ENCODE assay signal across 2 cellular contexts in genomic region chr11:8372641-8373381, GRCh38.
TF ChIP-seq lines count a peak whose summit lies in the region.

No MANE protein-coding gene starts in this region.

TF ChIP-seq in H1, 55 proteins besides CTCF, POLR2A, EP300 and RAD21:
- TF ChIP-seq CHD7 (IDR thresholded peaks at IDR 0.05; ENCODE audit: insufficient replicate concordance, low read length) (no peak), MAX (IDR thresholded peaks at IDR 0.05) (no peak), ATF3 (IDR thresholded peaks at IDR 0.05; ENCODE audit: insufficient read depth, low read depth, low read length) (no peak), EZH2 (IDR thresholded peaks at IDR 0.05; ENCODE audit: low read depth, low read length, severe bottlenecking) (no peak), SIN3A (conservative IDR thresholded peaks at IDR 0.05 in 1 of 2, IDR thresholded peaks at IDR 0.05 in 1 of 2; ENCODE audit: low read depth in 1 of 2, low read length in 2 of 2) (no peak), HDAC6 (IDR thresholded peaks at IDR 0.05; ENCODE audit: low read depth, low read length) (no peak), RFX5 (IDR thresholded peaks at IDR 0.05; ENCODE audit: borderline replicate concordance, low read depth, low read length) (no peak), RNF2 (IDR thresholded peaks at IDR 0.05; ENCODE audit: borderline replicate concordance, low read depth, low read length, missing control alignments, poor library complexity, severe bottlenecking) (no peak), SIRT6 (IDR thresholded peaks at IDR 0.05; ENCODE audit: low read length) (no peak), KDM5A (IDR thresholded peaks at IDR 0.05; ENCODE audit: low read length) (no peak), TAF1 (IDR thresholded peaks at IDR 0.05; ENCODE audit: low read depth, low read length) (no peak), CHD2 (IDR thresholded peaks at IDR 0.05; ENCODE audit: low read length) (no peak), NRF1 (IDR thresholded peaks at IDR 0.05; ENCODE audit: low read depth, low read length) (no peak), USF2 (IDR thresholded peaks at IDR 0.05; ENCODE audit: low read length) (no peak), EGR1 (IDR thresholded peaks at IDR 0.05; ENCODE audit: borderline replicate concordance, low read depth, low read length) (no peak)

TF ChIP-seq in HepG2, 621 proteins besides CTCF, POLR2A, EP300 and RAD21 (continued from another document):
- no peak for TF ChIP-seq CBX1 (IDR thresholded peaks at IDR 0.05; ENCODE audit: low read depth)
- TF ChIP-seq PHF20 (CRISPR knock-in tag; IDR thresholded peaks at IDR 0.05): no peak
- TF ChIP-seq ZNF44 (CRISPR knock-in tag; IDR thresholded peaks at IDR 0.05): no peak
- no peak for TF ChIP-seq ZNF138 (CRISPR knock-in tag; IDR thresholded peaks at IDR 0.05; ENCODE audit: low read depth)
- TF ChIP-seq SIN3A (IDR thresholded peaks at IDR 0.05; ENCODE audit: borderline replicate concordance, low read depth, low read length): no peak
- TF ChIP-seq ZBTB2 (CRISPR knock-in tag; IDR thresholded peaks at IDR 0.05; ENCODE audit: low read depth): no peak
- TF ChIP-seq CSRNP1 (CRISPR knock-in tag; IDR thresholded peaks at IDR 0.05): no peak
- no peak for TF ChIP-seq ARID2 (CRISPR knock-in tag; IDR thresholded peaks at IDR 0.05; ENCODE audit: borderline replicate concordance)
- TF ChIP-seq RCOR2 (CRISPR knock-in tag; IDR thresholded peaks at IDR 0.05): no peak
- no peak for TF ChIP-seq PRDM4 (CRISPR knock-in tag; IDR thresholded peaks at IDR 0.05; ENCODE audit: borderline replicate concordance)
- no peak for TF ChIP-seq ATF4 (CRISPR knock-in tag; IDR thresholded peaks at IDR 0.05)
- TF ChIP-seq CENPBD1 (CRISPR knock-in tag; IDR thresholded peaks at IDR 0.05; ENCODE audit: borderline replicate concordance, low read depth): no peak
- no peak for TF ChIP-seq GPN1 (CRISPR knock-in tag; IDR thresholded peaks at IDR 0.05; ENCODE audit: borderline replicate concordance)
- no peak for TF ChIP-seq ZNF354B (CRISPR knock-in tag; IDR thresholded peaks at IDR 0.05)
- no peak for TF ChIP-seq ZSCAN22 (CRISPR knock-in tag; IDR thresholded peaks at IDR 0.05)
- no peak for TF ChIP-seq YEATS2 (CRISPR knock-in tag; IDR thresholded peaks at IDR 0.05; ENCODE audit: borderline replicate concordance)
